10 cellular contexts compared by ENCODE assay signal in genomic region chr1:160416369-160416768, GRCh38. TPM values are rescaled to one million over a fixed set of nuclear protein-coding genes. Genes with fewer than 3 reads are reported as not detected.
DNase-seq lines count a peak whose midpoint lies in the region; ATAC-seq and TF ChIP-seq lines count a peak whose summit lies in the region.
"Had no signal": no experiment of that assay in that cellular context is flagged by ENCODE, and none has a peak within 500 bp of the region (broad histone marks: within the 10 kb centered on the region; RNA-seq: fewer than 3 reads in every experiment).

No MANE protein-coding gene starts in this region.

- no peak for ATAC-seq in HG02870 (IDR thresholded peaks at IDR 0.05; ENCODE audit: unreplicated experiment)
- no peak for ATAC-seq in stimulated activated memory B cell treated with anti-CD40 and anti-IgM and Interleukin-4, amounts not matched to agents 10 μg/mL and 1 μg/mL and 100 μg/mL, for 72 hours

- DNase-seq in NCI-H1092 treated with DMSO at 0.1 percent for 48 hours (lab: John Stamatoyannopoulos, UW) = peak; percentile 63
- DNase-seq in NCI-H1092 (lab: John Stamatoyannopoulos, UW) = no peak
- peak; percentile 57 for DNase-seq in KBM-7
- DNase-seq in astrocyte of the cerebellum (ENCODE audit: low read depth) = no peak
- DNase-seq in myocyte (ENCODE audit: low read depth) = peak; percentile 28
- no peak for DNase-seq in GM20000 (ENCODE audit: low spot score)
- DNase-seq: heart left ventricle had no signal

- TF ChIP-seq CTCF in astrocyte of the cerebellum (IDR thresholded peaks at IDR 0.05; ENCODE audit: low read depth, low read length, missing control alignments) (peak; percentile 64), GM20000 (IDR thresholded peaks at IDR 0.05; ENCODE audit: extremely low read depth, missing control alignments) (no peak)

- in situ Hi-C loops in KBM-7 (cut with MboI; ENCODE audit: low pct_unique_long_range_greater_than_20kb, low sequenced_read_pairs) (no loop called here), astrocyte of the cerebellum (cut with HindIII; ENCODE audit: low sequenced_read_pairs) (no loop called here)

- H3K4me1 Mint-ChIP-seq in stimulated activated memory B cell treated with anti-CD40 and anti-IgM and Interleukin-4, amounts not matched to agents 10 μg/mL and 1 μg/mL and 100 μg/mL, for 72 hours = no peaks in the 10 kb centered on the region

- H3K4me3 ChIP-seq in astrocyte of the cerebellum (ENCODE audit: low read depth, low read length) = no peak overlapping the region
- H3K4me3 ChIP-seq: heart left ventricle, SJSA1 had no signal

- no peaks in the 10 kb centered on the region for H3K9me3 Mint-ChIP-seq in stimulated activated memory B cell treated with anti-CD40 and anti-IgM and Interleukin-4, amounts not matched to agents 10 μg/mL and 1 μg/mL and 100 μg/mL, for 72 hours

- no peaks in the 10 kb centered on the region for H3K36me3 Mint-ChIP-seq in stimulated activated memory B cell treated with anti-CD40 and anti-IgM and Interleukin-4, amounts not matched to agents 10 μg/mL and 1 μg/mL and 100 μg/mL, for 72 hours

- no peak overlapping the region for H3K27ac Mint-ChIP-seq in stimulated activated memory B cell treated with anti-CD40 and anti-IgM and Interleukin-4, amounts not matched to agents 10 μg/mL and 1 μg/mL and 100 μg/mL, for 72 hours

- no peak overlapping the region for H3K4me3 Mint-ChIP-seq in stimulated activated memory B cell treated with anti-CD40 and anti-IgM and Interleukin-4, amounts not matched to agents 10 μg/mL and 1 μg/mL and 100 μg/mL, for 72 hours

- peaks cover 9% of the 10 kb centered on the region for H3K27me3 Mint-ChIP-seq in stimulated activated memory B cell treated with anti-CD40 and anti-IgM and Interleukin-4, amounts not matched to agents 10 μg/mL and 1 μg/mL and 100 μg/mL, for 72 hours

RNA-seq across cellular contexts. Expression of gene VANGL2, which starts 16.0 kb away (rescaled TPM):
- total RNA-seq in myocyte = 0.05 and 0.21 TPM in 2 replicates
- 0.79 TPM for polyA plus RNA-seq in myocyte (2012)

RNA-seq across cellular contexts. Expression of gene NHLH1, which starts 49.5 kb away (rescaled TPM):
- 0.21 and 0.51 TPM in 2 replicates for total RNA-seq in myocyte
- polyA plus RNA-seq in myocyte (2012) = 0.33 TPM

Comparison
In these comparisons a context has a peak if more than half of its experiments do, and no peak if none do; other contexts are left out.
1. DNase-seq: peak in NCI-H1092 treated with DMSO at 0.1 percent for 48 hours (single experiment), KBM-7 (single experiment) and myocyte (single experiment); none in NCI-H1092 (single experiment), astrocyte of the cerebellum (single experiment) and GM20000 (single experiment).